ENCODE assay signal across 15 cellular contexts in genomic region chr16:47599512-47599911, GRCh38.
A peak's percentile ranks its signal among the peaks of the same experiment; 100 is the strongest.
DNase-seq lines count a peak whose midpoint lies in the region; ATAC-seq, FAIRE-seq and TF ChIP-seq lines count a peak whose summit lies in the region.
"Had no signal": no experiment of that assay in that cellular context is flagged by ENCODE, and none has a peak within 500 bp of the region (broad histone marks: within the 10 kb centered on the region; RNA-seq: fewer than 3 reads in every experiment).

No MANE protein-coding gene starts in this region.

- TF ChIP-seq CTCF in gastroesophageal sphincter (IDR thresholded peaks at IDR 0.05), result no peak

- H3K9me3 ChIP-seq in gastroesophageal sphincter, result no peaks in the 10 kb centered on the region
- no peaks in the 10 kb centered on the region for H3K9me3 ChIP-seq in small intestine (ENCODE audit: control insufficient read depth, low read depth)
- H3K9me3 ChIP-seq: body of pancreas, lower lobe of right lung had no signal

- 93 to 95% methylated on average over 2 of the region's 2 CpGs for WGBS in gastroesophageal sphincter (ENCODE audit: low coverage in 1 of 2), 2 donors
- WGBS in small intestine, 3 donors, result 87 to 93% (median 91%) methylated on average over 2 of the region's 2 CpGs

- H3K27me3 ChIP-seq in gastroesophageal sphincter (no peaks in the 10 kb centered on the region), small intestine (ENCODE audit: control insufficient read depth in 2 of 2, insufficient read depth in 2 of 2, low read length in 2 of 2) (no peaks in the 10 kb centered on the region)
- H3K27me3 ChIP-seq: body of pancreas, neural progenitor cell had no signal

- peak; percentile 80 for ATAC-seq in GM18502 (IDR thresholded peaks at IDR 0.05; ENCODE audit: poor library complexity, unreplicated experiment)
- ATAC-seq in GM19463 (IDR thresholded peaks at IDR 0.05; ENCODE audit: unreplicated experiment), result peak; percentile 68
- peak; percentile 76 for ATAC-seq in HG02884 (IDR thresholded peaks at IDR 0.05; ENCODE audit: unreplicated experiment)
- ATAC-seq in gastroesophageal sphincter, result no peak
- no peak for ATAC-seq in stimulated activated naive CD8-positive, alpha-beta T cell treated with anti-CD3 and anti-CD28 coated beads, Interleukin-15, Interleukin-2, amounts not matched to agents 100 U/mL and 50 U/mL, for 24 hours
- ATAC-seq: activated CD4-positive, CD25-positive, alpha-beta regulatory T cell treated with anti-CD3 and anti-CD28 coated beads, Interleukin-2, amount 50 U/mL, for 24 hours; body of pancreas; lower lobe of right lung had no signal

- DNase-seq in NCI-H526 treated with DMSO at 0.1 percent for 48 hours (lab: John Stamatoyannopoulos, UW), result peak; percentile 76
- DNase-seq in NCI-H748 treated with DMSO at 0.1 percent for 48 hours (lab: John Stamatoyannopoulos, UW), result no peak
- DNase-seq in stimulated activated naive CD8-positive, alpha-beta T cell treated with anti-CD3 and anti-CD28 coated beads, Interleukin-15, Interleukin-2, amounts not matched to agents 100 U/mL and 50 U/mL, for 24 hours, result no peak
- no peak for DNase-seq in small intestine
- DNase-seq: body of pancreas, GM23248, lower lobe of right lung, SHP77 treated with DMSO at 0.1 percent for 48 hours had no signal

- no peak for TF ChIP-seq POLR2A in gastroesophageal sphincter (IDR thresholded peaks at IDR 0.05)

- H3K27ac ChIP-seq in gastroesophageal sphincter (no peak overlapping the region), small intestine (ENCODE audit: low read depth in 1 of 2, low read length in 1 of 2) (no peak overlapping the region)
- H3K27ac ChIP-seq: body of pancreas, GM23248, lower lobe of right lung, neural progenitor cell had no signal

- H3K4me1 ChIP-seq in gastroesophageal sphincter (no peaks in the 10 kb centered on the region), small intestine (ENCODE audit: control insufficient read depth in 2 of 2, insufficient read depth in 1 of 2, low read depth in 1 of 2, low read length in 1 of 2) (no peaks in the 10 kb centered on the region)
- H3K4me1 ChIP-seq: body of pancreas, lower lobe of right lung, neural progenitor cell had no signal

- no peak for TF ChIP-seq EP300 in gastroesophageal sphincter (IDR thresholded peaks at IDR 0.05)

- no peak for FAIRE-seq in small intestine (lab: Jason Lieb, UNC)
- FAIRE-seq: endometrium had no signal

- no peak overlapping the region for H3K4me3 ChIP-seq in gastroesophageal sphincter
- H3K4me3 ChIP-seq in small intestine (ENCODE audit: low read depth in 1 of 2, low read length in 2 of 2), result no peak overlapping the region
- H3K4me3 ChIP-seq: body of pancreas, GM23248, lower lobe of right lung, neural progenitor cell had no signal

- peaks cover 0 to 48% of the 10 kb centered on the region in 2 donors for H3K36me3 ChIP-seq in gastroesophageal sphincter
- H3K36me3 ChIP-seq in small intestine (ENCODE audit: control insufficient read depth in 2 of 2, insufficient read depth in 2 of 2, low read length in 2 of 2), result no peaks in the 10 kb centered on the region
- H3K36me3 ChIP-seq: neural progenitor cell had no signal

Comparison
In these comparisons a context has a peak if more than half of its experiments do, and no peak if none do; other contexts are left out.
1. ATAC-seq: peak in GM18502 (single experiment), GM19463 (single experiment) and HG02884 (single experiment); none in gastroesophageal sphincter (single experiment) and stimulated activated naive CD8-positive, alpha-beta T cell treated with anti-CD3 and anti-CD28 coated beads, Interleukin-15, Interleukin-2, amounts not matched to agents 100 U/mL and 50 U/mL, for 24 hours (single experiment).